ENCODE assay signal across 15 cellular contexts in the genomic region with DNA sequence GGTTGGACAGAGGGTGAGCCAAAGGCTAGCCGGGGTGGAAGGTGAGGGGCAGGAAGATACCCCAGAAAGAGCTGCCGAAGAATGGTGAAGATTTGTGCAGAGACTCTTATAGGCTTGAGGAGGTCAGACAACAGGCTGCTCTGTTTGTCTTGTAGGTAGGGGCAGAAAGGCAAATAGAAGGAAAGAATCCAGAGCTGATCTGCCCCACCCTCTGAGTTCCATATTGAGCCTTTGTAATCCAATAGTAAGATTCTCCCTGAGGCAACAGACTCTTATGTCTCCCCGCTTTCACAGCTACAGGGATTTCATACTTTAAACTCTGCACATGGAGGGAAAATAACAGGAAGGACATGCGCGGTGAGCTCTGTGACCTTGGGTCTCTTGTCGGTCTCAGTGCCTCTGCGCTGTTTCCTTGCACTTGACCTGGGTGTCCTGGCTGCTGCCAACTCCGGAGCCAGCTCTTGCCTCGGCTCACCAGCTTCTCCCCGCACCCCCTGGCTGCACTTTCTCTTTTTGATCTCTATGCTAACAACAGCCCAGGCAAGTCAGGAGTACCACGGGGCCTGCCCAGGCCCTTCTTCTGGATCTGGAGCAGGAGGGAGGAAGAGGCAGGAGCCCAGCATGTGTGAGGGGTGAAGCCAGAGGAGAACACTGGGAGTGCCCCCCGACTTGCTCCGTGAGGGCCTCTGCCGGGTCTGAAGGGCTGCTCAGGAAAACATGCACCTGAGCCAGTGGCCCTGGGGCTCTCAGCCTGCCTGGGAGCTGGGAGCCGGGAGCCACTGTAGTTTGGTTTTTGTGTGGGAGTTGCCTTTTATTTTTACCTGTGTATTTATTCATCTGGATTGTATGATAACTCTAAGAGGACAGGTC.
A peak's percentile ranks its signal among the peaks of the same experiment; 100 is the strongest.
DNase-seq lines count a peak whose midpoint lies in the region; ATAC-seq, FAIRE-seq and TF ChIP-seq lines count a peak whose summit lies in the region.
"Had no signal": no experiment of that assay in that cellular context is flagged by ENCODE, and none has a peak within 500 bp of the region (broad histone marks: within the 10 kb centered on the region; RNA-seq: fewer than 3 reads in every experiment).

No MANE protein-coding gene starts in this region.

- peak overlapping the region; percentile 29 for H3K18ac ChIP-seq in H9 (ENCODE audit: insufficient read length, low read depth, low read length)
- no peak overlapping the region for H3K18ac ChIP-seq in trophoblast cell (ENCODE audit: low read length)

- no peaks in the 10 kb centered on the region for H4K20me1 ChIP-seq in H9 (ENCODE audit: control insufficient read depth, insufficient read depth, insufficient read length)
- no peaks in the 10 kb centered on the region for H4K20me1 ChIP-seq in smooth muscle cell (ENCODE audit: low read depth)

- no peak for TF ChIP-seq CTCF in H9 (conservative IDR thresholded peaks at IDR 0.05)
- TF ChIP-seq CTCF in bronchial epithelial cell (IDR thresholded peaks at IDR 0.05; ENCODE audit: insufficient read depth, low read length, severe bottlenecking): no peak
- TF ChIP-seq CTCF in smooth muscle cell (IDR thresholded peaks at IDR 0.05; ENCODE audit: borderline replicate concordance, insufficient read depth, poor library complexity, severe bottlenecking): no peak

- H2BK5ac ChIP-seq in H9 (ENCODE audit: insufficient read length, low read length) (no peak overlapping the region), trophoblast cell (ENCODE audit: low read depth, low read length, poor library complexity) (no peak overlapping the region)

- H2BK15ac ChIP-seq in H9 (ENCODE audit: low read depth, low read length): no peak overlapping the region

- no peak overlapping the region for H4K12ac ChIP-seq in trophoblast cell (ENCODE audit: low read depth, low read length)

- intact Hi-C loops in left colon (cut with DNase I, micrococcal nuclease): no loop called here

- H3K79me2 ChIP-seq in H9 (ENCODE audit: insufficient read depth, low read length) (no peaks in the 10 kb centered on the region), trophoblast cell (ENCODE audit: control insufficient read depth, insufficient read depth, low read length, poor library complexity) (no peaks in the 10 kb centered on the region), smooth muscle cell (ENCODE audit: low read depth) (no peaks in the 10 kb centered on the region)

- no peak overlapping the region for H3K27ac ChIP-seq in H9 (ENCODE audit: insufficient read length, low read depth, low read length)
- no peak overlapping the region for H3K27ac ChIP-seq in trophoblast cell (ENCODE audit: low read depth, low read length)
- H3K27ac ChIP-seq in smooth muscle cell (ENCODE audit: low read depth): no peak overlapping the region

- H3K4me3 Mint-ChIP-seq in H9: no peak overlapping the region
- H3K4me3 Mint-ChIP-seq: activated naive CD4-positive, alpha-beta T cell treated with anti-CD3 and anti-CD28 coated beads, Interleukin-2, amount 50 U/mL, for 24 hours; CD8-positive, alpha-beta memory T cell; HFFc6 had no signal

- H2BK12ac ChIP-seq in H9 (ENCODE audit: insufficient read length, low read depth, low read length): no peak overlapping the region
- H2BK12ac ChIP-seq in trophoblast cell (ENCODE audit: low read length): peak overlapping the region; percentile 46

- H3K14ac ChIP-seq in H9 (ENCODE audit: insufficient read depth, low read length): peak overlapping the region; percentile 63; the same call in 1 of the 2 replicates
- H3K14ac ChIP-seq in trophoblast cell (ENCODE audit: low read length): no peak overlapping the region

- ATAC-seq in left colon (peak; percentile 83), HG03460 (IDR thresholded peaks at IDR 0.05; ENCODE audit: unreplicated experiment) (no peak), HG02938 (IDR thresholded peaks at IDR 0.05; ENCODE audit: unreplicated experiment) (no peak), HG03175 (IDR thresholded peaks at IDR 0.05; ENCODE audit: unreplicated experiment) (no peak)

- H3F3A ChIP-seq in smooth muscle cell (ENCODE audit: low read depth): peaks cover 17% of the 10 kb centered on the region

- H3K4me3 ChIP-seq in bronchial epithelial cell (ENCODE audit: low read depth, low read length): no peak overlapping the region
- no peak overlapping the region for H3K4me3 ChIP-seq in trophoblast cell (ENCODE audit: low read depth, low read length)
- no peak overlapping the region for H3K4me3 ChIP-seq in smooth muscle cell

- H2AFZ ChIP-seq in H9 (ENCODE audit: low read length): no peak overlapping the region
- no peak overlapping the region for H2AFZ ChIP-seq in trophoblast cell (ENCODE audit: insufficient read depth, low read length, poor library complexity)
- H2AFZ ChIP-seq in smooth muscle cell (ENCODE audit: low read depth): no peak overlapping the region

- no peaks in the 10 kb centered on the region for H3K36me3 Mint-ChIP-seq in H9 (ENCODE audit: insufficient read depth in 1 of 3, low read depth in 3 of 3)
- H3K36me3 Mint-ChIP-seq: activated naive CD4-positive, alpha-beta T cell treated with anti-CD3 and anti-CD28 coated beads, Interleukin-2, amount 50 U/mL, for 24 hours; CD8-positive, alpha-beta memory T cell had no signal

- H3K27ac Mint-ChIP-seq in H9: peak overlapping the region in 1 of 3 experiments; percentile 65; a peak in 1 of 7 replicates
- H3K27ac Mint-ChIP-seq: activated naive CD4-positive, alpha-beta T cell treated with anti-CD3 and anti-CD28 coated beads, Interleukin-2, amount 50 U/mL, for 24 hours; HFFc6 had no signal

- H2AK5ac ChIP-seq in H9 (ENCODE audit: insufficient read length, low read length): no peak overlapping the region
- H2AK5ac ChIP-seq in trophoblast cell (ENCODE audit: low read length): peak overlapping the region; percentile 59

- H3K9me3 ChIP-seq in H9 (ENCODE audit: control insufficient read depth, low read depth, low read length) (no peaks in the 10 kb centered on the region), trophoblast cell (ENCODE audit: insufficient read depth, low read depth, low read length) (no peaks in the 10 kb centered on the region), smooth muscle cell (replicated peaks; ENCODE audit: low read depth) (no peaks in the 10 kb centered on the region)

- H3K36me3 ChIP-seq in bronchial epithelial cell (ENCODE audit: control insufficient read depth, insufficient read depth, low read length) (no peaks in the 10 kb centered on the region), trophoblast cell (ENCODE audit: control insufficient read depth in 1 of 2, insufficient read depth in 2 of 2, low read length in 2 of 2) (no peaks in the 10 kb centered on the region), smooth muscle cell (ENCODE audit: low read depth) (no peaks in the 10 kb centered on the region)

- H2BK20ac ChIP-seq in H9 (ENCODE audit: low read depth, low read length, poor library complexity, severe bottlenecking): no peak overlapping the region

- H4K91ac ChIP-seq in H9 (ENCODE audit: insufficient read length, low read depth, low read length): no peak overlapping the region
- H4K91ac ChIP-seq in trophoblast cell (ENCODE audit: low read depth, low read length): peak overlapping the region; percentile 26

- H3K4ac ChIP-seq in H9 (ENCODE audit: low read depth, low read length): no peak overlapping the region
- no peak overlapping the region for H3K4ac ChIP-seq in trophoblast cell (ENCODE audit: low read depth, low read length)

- H3K4me1 ChIP-seq in H9 (ENCODE audit: insufficient read depth, low read length): no peaks in the 10 kb centered on the region; the same call in 1 of the 2 replicates
- H3K4me1 ChIP-seq in trophoblast cell (ENCODE audit: control insufficient read depth in 1 of 2, insufficient read depth in 2 of 2, low read length in 2 of 2): peaks cover 0 to 3% of the 10 kb centered on the region in 2 experiments
- H3K4me1 ChIP-seq in smooth muscle cell (ENCODE audit: low read depth): peaks cover 10% of the 10 kb centered on the region

- no peak overlapping the region for H2BK120ac ChIP-seq in H9 (ENCODE audit: low read depth, low read length, poor library complexity, severe bottlenecking)
- H2BK120ac ChIP-seq in trophoblast cell (ENCODE audit: insufficient read depth, low read length, poor library complexity): no peak overlapping the region

- H4K8ac ChIP-seq in H9 (replicated peaks; ENCODE audit: insufficient read length, low read depth, low read length) (no peak overlapping the region), trophoblast cell (ENCODE audit: low read depth, low read length) (no peak overlapping the region)

- WGBS in H9 (ENCODE audit: extremely low coverage, insufficient read length, low lambda C conversion rate): no CpG with 5 or more reads among the region's 15 CpGs
- WGBS in trophoblast cell (ENCODE audit: extremely low coverage, insufficient coverage, insufficient read length): no CpG with 5 or more reads among the region's 15 CpGs
- WGBS in smooth muscle cell (ENCODE audit: low lambda C conversion rate): 86% methylated on average over 15 of the region's 15 CpGs

- H3K79me1 ChIP-seq in H9 (ENCODE audit: insufficient read depth, low read depth, low read length, poor library complexity, severe bottlenecking): no peaks in the 10 kb centered on the region
- H3K79me1 ChIP-seq in trophoblast cell (ENCODE audit: low read length): no peaks in the 10 kb centered on the region

- H3K27me3 Mint-ChIP-seq in H9 (ENCODE audit: low read depth): peaks cover 2% of the 10 kb centered on the region; the same call in 1 of the 2 replicates
- H3K27me3 Mint-ChIP-seq: activated naive CD4-positive, alpha-beta T cell treated with anti-CD3 and anti-CD28 coated beads, Interleukin-2, amount 50 U/mL, for 24 hours had no signal

- H3K27me3 ChIP-seq in H9 (ENCODE audit: insufficient read depth, low read length): no peaks in the 10 kb centered on the region
- no peaks in the 10 kb centered on the region for H3K27me3 ChIP-seq in bronchial epithelial cell (ENCODE audit: control insufficient read depth, insufficient read depth, low read length)
- H3K27me3 ChIP-seq in trophoblast cell (ENCODE audit: insufficient read depth, low read length): no peaks in the 10 kb centered on the region
- H3K27me3 ChIP-seq in smooth muscle cell (ENCODE audit: low read depth): no peaks in the 10 kb centered on the region

- H3K9ac ChIP-seq in H9 (ENCODE audit: extremely low read depth, insufficient read length, low read length): no peak overlapping the region
- H3K9ac ChIP-seq in trophoblast cell (ENCODE audit: low read length): no peak overlapping the region
- no peak overlapping the region for H3K9ac ChIP-seq in smooth muscle cell (ENCODE audit: low read depth)

- H3K56ac ChIP-seq in H9 (ENCODE audit: insufficient read length, low read depth, low read length): no peak overlapping the region

- no peak overlapping the region for H4K5ac ChIP-seq in H9 (ENCODE audit: insufficient read length, low read depth, low read length)

- H3K23ac ChIP-seq in H9 (ENCODE audit: insufficient read length, low read depth, low read length): no peak overlapping the region
- H3K23ac ChIP-seq in trophoblast cell (ENCODE audit: low read length): no peak overlapping the region

- H3K4me2 ChIP-seq in H9 (ENCODE audit: insufficient read depth, insufficient read length, low read length): no peak overlapping the region
- H3K4me2 ChIP-seq in trophoblast cell (ENCODE audit: low read length): no peak overlapping the region
- no peak overlapping the region for H3K4me2 ChIP-seq in smooth muscle cell

- no peaks in the 10 kb centered on the region for H3K23me2 ChIP-seq in H9 (ENCODE audit: insufficient read length, low read depth, low read length, poor library complexity, severe bottlenecking)

- FAIRE-seq in bronchial epithelial cell (lab: Jason Lieb, UNC): peak; percentile 13

- DNase-seq in H9 (no peak), bronchial epithelial cell (ENCODE audit: low read depth) (peak; percentile 25), left colon (peak; percentile 48 to 56), trophoblast cell (no peak), smooth muscle cell (lab: John Stamatoyannopoulos, UW; ENCODE audit: unreplicated experiment) (no peak)
- DNase-seq: activated CD4-positive, alpha-beta T cell treated with anti-CD3 and anti-CD28 coated beads for 4 hours; CD8-positive, alpha-beta memory T cell; effector CD4-positive, alpha-beta T cell; EL; HFFc6; NCI-H1436 had no signal

- H3K9me3 Mint-ChIP-seq in H9: no peaks in the 10 kb centered on the region
- H3K9me3 Mint-ChIP-seq: activated naive CD4-positive, alpha-beta T cell treated with anti-CD3 and anti-CD28 coated beads, Interleukin-2, amount 50 U/mL, for 24 hours; CD8-positive, alpha-beta memory T cell; HFFc6 had no signal

- H3K4me1 Mint-ChIP-seq in H9: peaks cover 11 to 20% of the 10 kb centered on the region in 2 experiments
- H3K4me1 Mint-ChIP-seq: activated naive CD4-positive, alpha-beta T cell treated with anti-CD3 and anti-CD28 coated beads, Interleukin-2, amount 50 U/mL, for 24 hours had no signal

- no peak overlapping the region for H3T11ph ChIP-seq in H9 (ENCODE audit: low read length)

Comparison
In these comparisons a context has a peak if more than half of its experiments do, and no peak if none do; other contexts are left out.
1. DNase-seq: peak in bronchial epithelial cell (single experiment) and left colon (2 of 2); none in H9 (single experiment), trophoblast cell (0 of 2) and smooth muscle cell (single experiment).